ENCODE assay signal across 9 cellular contexts in genomic region chr17:35313875-35314409, GRCh38. TPM values are rescaled to one million over a fixed set of nuclear protein-coding genes. Genes with fewer than 3 reads are reported as not detected.
A peak's percentile ranks its signal among the peaks of the same experiment; 100 is the strongest.
DNase-seq lines count a peak whose midpoint lies in the region; ATAC-seq and TF ChIP-seq lines count a peak whose summit lies in the region.
"Had no signal": no experiment of that assay in that cellular context is flagged by ENCODE, and none has a peak within 500 bp of the region (broad histone marks: within the 10 kb centered on the region; RNA-seq: fewer than 3 reads in every experiment).

No MANE protein-coding gene starts in this region.

- peak overlapping the region; percentile 95 for H3K27ac Mint-ChIP-seq in activated naive CD4-positive, alpha-beta T cell treated with anti-CD3 and anti-CD28 coated beads, Interleukin-2, amount 10 ng/mL, durations not matched to agents 7 days and 5 days
- no peak overlapping the region for H3K27ac Mint-ChIP-seq in chondrocyte (ENCODE audit: unreplicated experiment)

- H3K27me3 Mint-ChIP-seq in activated naive CD4-positive, alpha-beta T cell treated with anti-CD3 and anti-CD28 coated beads, Interleukin-2, amount 10 ng/mL, durations not matched to agents 7 days and 5 days, result peaks cover 13% of the 10 kb centered on the region
- peaks cover 14% of the 10 kb centered on the region for H3K27me3 Mint-ChIP-seq in chondrocyte (ENCODE audit: low read depth)

- H3K9me3 Mint-ChIP-seq in activated naive CD4-positive, alpha-beta T cell treated with anti-CD3 and anti-CD28 coated beads, Interleukin-2, amount 10 ng/mL, durations not matched to agents 7 days and 5 days, result peaks cover 6% of the 10 kb centered on the region
- H3K9me3 Mint-ChIP-seq in chondrocyte (ENCODE audit: low read depth), result no peaks in the 10 kb centered on the region

- DNase-seq in activated naive CD4-positive, alpha-beta T cell treated with anti-CD3 and anti-CD28 coated beads, Interleukin-2, amount 10 ng/mL, durations not matched to agents 7 days and 5 days, result peak; percentile 24
- no peak for DNase-seq in activated naive CD4-positive, alpha-beta T cell treated with anti-CD3 and anti-CD28 coated beads, Interleukin-2, amount 50 U/mL, for 16 hours
- no peak for DNase-seq in dorsolateral prefrontal cortex
- peak; percentile 26 for DNase-seq in uterus
- DNase-seq in chondrocyte (ENCODE audit: low spot score), result no peak
- no peak for DNase-seq in NCI-H82 treated with DMSO at 0.1 percent for 48 hours (lab: John Stamatoyannopoulos, UW; ENCODE audit: unreplicated experiment)
- DNase-seq: NCI-H2029 had no signal

- H3K4me1 ChIP-seq in muscle layer of colon (ENCODE audit: insufficient read depth, low read length), result peaks cover 18% of the 10 kb centered on the region
- H3K4me1 ChIP-seq in uterus, result no peaks in the 10 kb centered on the region

- no peak for ATAC-seq in GM21576 (IDR thresholded peaks at IDR 0.05; ENCODE audit: unreplicated experiment)

- H3K36me3 ChIP-seq in muscle layer of colon (ENCODE audit: insufficient read depth, low read length) (no peaks in the 10 kb centered on the region), uterus (no peaks in the 10 kb centered on the region)

- TF ChIP-seq POLR2A in uterus (IDR thresholded peaks at IDR 0.05), result no peak

- H3K4me3 ChIP-seq in dorsolateral prefrontal cortex (peak overlapping the region in 50 of 59 donors; percentile 11 to 57 (median 41)), muscle layer of colon (ENCODE audit: low read depth in 1 of 2, low read length in 2 of 2) (peak overlapping the region; percentile 13 to 60), uterus (peak overlapping the region in 1 of 2 donors; percentile 10)

- intact Hi-C loops in dorsolateral prefrontal cortex (cut with DNase I), result loop anchor here (2.0 to 10.0 kb wide), 4 partner anchors 218 to 433 kb away; partner anchors contain the start of gene SLFN12L (in 1 of the 2)
- intact Hi-C loops in uterus (cut with DNase I; ENCODE audit: low total_unique reads), result loop anchor here (5.0 kb wide), 1 partner anchor 223 kb away; the partner anchor contains the start of gene SLFN12L

- H3K27ac ChIP-seq in dorsolateral prefrontal cortex (peak overlapping the region in 8 of 59 donors; percentile 2 to 52 (median 33)), muscle layer of colon (ENCODE audit: low read depth, low read length) (no peak overlapping the region), uterus (peak overlapping the region; percentile 37 to 61)

- peak overlapping the region; percentile 12 for H3K9ac ChIP-seq in muscle layer of colon (ENCODE audit: low read length)

- H3K4me3 Mint-ChIP-seq in activated naive CD4-positive, alpha-beta T cell treated with anti-CD3 and anti-CD28 coated beads, Interleukin-2, amount 10 ng/mL, durations not matched to agents 7 days and 5 days, result peak overlapping the region; percentile 82
- no peak overlapping the region for H3K4me3 Mint-ChIP-seq in chondrocyte (ENCODE audit: unreplicated experiment)

- peaks cover 43% of the 10 kb centered on the region for H3K4me1 Mint-ChIP-seq in activated naive CD4-positive, alpha-beta T cell treated with anti-CD3 and anti-CD28 coated beads, Interleukin-2, amount 10 ng/mL, durations not matched to agents 7 days and 5 days
- peaks cover 31% of the 10 kb centered on the region for H3K4me1 Mint-ChIP-seq in chondrocyte (ENCODE audit: low read depth)

- TF ChIP-seq CTCF in dorsolateral prefrontal cortex (IDR thresholded peaks at IDR 0.05 in 54 of 56, conservative IDR thresholded peaks at IDR 0.05 in 2 of 56; ENCODE audit: low read depth in 1 of 56, partially characterized antibody in 56 of 56), result no peak
- TF ChIP-seq CTCF in uterus (IDR thresholded peaks at IDR 0.05), result no peak
- no peak for TF ChIP-seq CTCF in chondrocyte (IDR thresholded peaks at IDR 0.05)

- H3K27me3 ChIP-seq in dorsolateral prefrontal cortex, result peaks cover 0 to 20% (median 8%) of the 10 kb centered on the region in 45 donors
- no peaks in the 10 kb centered on the region for H3K27me3 ChIP-seq in muscle layer of colon (ENCODE audit: control insufficient read depth in 1 of 2, insufficient read depth in 2 of 2, low read length in 2 of 2)
- H3K27me3 ChIP-seq in uterus, result no peaks in the 10 kb centered on the region

- H3K36me3 Mint-ChIP-seq in activated naive CD4-positive, alpha-beta T cell treated with anti-CD3 and anti-CD28 coated beads, Interleukin-2, amount 10 ng/mL, durations not matched to agents 7 days and 5 days, result peaks cover 12% of the 10 kb centered on the region
- no peaks in the 10 kb centered on the region for H3K36me3 Mint-ChIP-seq in chondrocyte (ENCODE audit: low read depth)

- CTCF ChIA-PET in activated naive CD4-positive, alpha-beta T cell treated with anti-CD3 and anti-CD28 coated beads, Interleukin-2, amount 10 ng/mL, durations not matched to agents 7 days and 5 days (lab: Charles Lee), result interaction anchor here (1.0 to 5.6 kb wide), 12 partner anchors 11 to 434 kb away, joined by 3 to 86 read pairs (median 6); partner anchors contain the start of gene SLFN12L

- H3K9me3 ChIP-seq in muscle layer of colon (ENCODE audit: low read length) (no peaks in the 10 kb centered on the region), uterus (no peaks in the 10 kb centered on the region)

RNA-seq across cellular contexts. Expression of gene SLFN11, which starts 59.5 kb away (rescaled TPM):
- total RNA-seq in dorsolateral prefrontal cortex (10 to 100 TPM in 43 of 120 experiments, 1 to 10 TPM in 77; 3.1 to 18.7 (median 8.5) TPM), uterus (10 to 100 TPM; 24.6 to 87.1 (median 54.8) TPM), chondrocyte (15.2 to 19.0 TPM (median 18.2 TPM) in 3 replicates)

Comparison
In these comparisons a context has a peak if more than half of its experiments do, and no peak if none do; other contexts are left out.
1. DNase-seq: peak in activated naive CD4-positive, alpha-beta T cell treated with anti-CD3 and anti-CD28 coated beads, Interleukin-2, amount 10 ng/mL, durations not matched to agents 7 days and 5 days (single experiment) and uterus (2 of 2); none in activated naive CD4-positive, alpha-beta T cell treated with anti-CD3 and anti-CD28 coated beads, Interleukin-2, amount 50 U/mL, for 16 hours (single experiment), dorsolateral prefrontal cortex (0 of 10), chondrocyte (single experiment) and NCI-H82 treated with DMSO at 0.1 percent for 48 hours (single experiment).